14 cellular contexts compared by ENCODE assay signal in genomic region chr3:128863560-128863959, GRCh38. TPM values are rescaled to one million over a fixed set of nuclear protein-coding genes. Genes with fewer than 3 reads are reported as not detected.
DNase-seq lines count a peak whose midpoint lies in the region; ATAC-seq and TF ChIP-seq lines count a peak whose summit lies in the region.
"Had no signal": no experiment of that assay in that cellular context is flagged by ENCODE, and none has a peak within 500 bp of the region (broad histone marks: within the 10 kb centered on the region; RNA-seq: fewer than 3 reads in every experiment).

No MANE protein-coding gene starts in this region.

- no peak overlapping the region; the same call in 1 of the 2 replicates for H3K27ac Mint-ChIP-seq in GM23338
- H3K27ac Mint-ChIP-seq in activated CD8-positive, alpha-beta T cell treated with anti-CD3 and anti-CD28 coated beads for 36 hours = no peak overlapping the region
- peak overlapping the region; percentile 42 to 77 (median 53) for H3K27ac Mint-ChIP-seq in nephron

- H3K4me1 Mint-ChIP-seq in GM23338 (peaks cover 14% of the 10 kb centered on the region), nephron (peaks cover 32% of the 10 kb centered on the region)
- H3K4me1 Mint-ChIP-seq in activated CD8-positive, alpha-beta T cell treated with anti-CD3 and anti-CD28 coated beads for 36 hours (ENCODE audit: low read depth) = peaks cover 2% of the 10 kb centered on the region
- H3K4me1 Mint-ChIP-seq: activated CD4-positive, alpha-beta T cell treated with anti-CD3 and anti-CD28 coated beads, Interleukin-2, amount 10 ng/mL, durations not matched to agents 7 days and 5 days had no signal

- intact Hi-C loops in activated CD8-positive, alpha-beta T cell treated with anti-CD3 and anti-CD28 coated beads for 36 hours (cut with micrococcal nuclease) = no loop called here

- H3K9me2 ChIP-seq in GM23338 (ENCODE audit: insufficient read depth) = no peaks in the 10 kb centered on the region

- H3F3A ChIP-seq in GM23338 (replicated peaks; ENCODE audit: low read depth) = no peaks in the 10 kb centered on the region

- H3K4me2 ChIP-seq in GM23338 = no peak overlapping the region

- H4K20me1 ChIP-seq in GM23338 (replicated peaks; ENCODE audit: insufficient read depth) = no peaks in the 10 kb centered on the region

- ATAC-seq in GM23338 (peak; percentile 36), HG03354 (IDR thresholded peaks at IDR 0.05; ENCODE audit: poor library complexity, severe bottlenecking, unreplicated experiment) (no peak)
- ATAC-seq in activated CD8-positive, alpha-beta T cell treated with anti-CD3 and anti-CD28 coated beads for 36 hours = peak; percentile 61

- no peaks in the 10 kb centered on the region for H3K79me2 ChIP-seq in GM23338 (replicated peaks; ENCODE audit: insufficient read depth)

- no peak overlapping the region for H3K4me3 Mint-ChIP-seq in GM23338
- no peak overlapping the region for H3K4me3 Mint-ChIP-seq in activated CD8-positive, alpha-beta T cell treated with anti-CD3 and anti-CD28 coated beads for 36 hours
- H3K4me3 Mint-ChIP-seq in nephron = peak overlapping the region in 2 of 3 experiments; percentile 3 to 40
- H3K4me3 Mint-ChIP-seq: activated CD4-positive, alpha-beta T cell treated with anti-CD3 and anti-CD28 coated beads, Interleukin-2, amount 10 ng/mL, durations not matched to agents 7 days and 5 days had no signal

- DNase-seq in DMS 273 (lab: John Stamatoyannopoulos, UW; ENCODE audit: unreplicated experiment) = peak; percentile 52
- DNase-seq in DMS 273 treated with DMSO at 0.1 percent for 48 hours (lab: John Stamatoyannopoulos, UW) = no peak
- DNase-seq in GM23338 (ENCODE audit: low spot score) = peak; percentile 34
- peak; percentile 49 for DNase-seq in activated CD8-positive, alpha-beta T cell treated with anti-CD3 and anti-CD28 coated beads for 36 hours
- DNase-seq in D341Med (ENCODE audit: low spot score) = no peak
- DNase-seq in NCI-H446 treated with DMSO at 0.1 percent for 48 hours (lab: John Stamatoyannopoulos, UW) = no peak
- DNase-seq: 8988T; activated CD4-positive, alpha-beta T cell treated with anti-CD3 and anti-CD28 coated beads, Interleukin-2, amount 10 ng/mL, durations not matched to agents 7 days and 5 days; NCI-H2081; SHP77 had no signal

- H3K9me3 Mint-ChIP-seq in GM23338 (peaks cover 39% of the 10 kb centered on the region), nephron (peaks cover 27% of the 10 kb centered on the region)
- peaks cover 26% of the 10 kb centered on the region for H3K9me3 Mint-ChIP-seq in activated CD8-positive, alpha-beta T cell treated with anti-CD3 and anti-CD28 coated beads for 36 hours

- no peaks in the 10 kb centered on the region for H3K27me3 ChIP-seq in GM23338 (ENCODE audit: insufficient read depth)

- POLR2A ChIA-PET in activated CD8-positive, alpha-beta T cell treated with anti-CD3 and anti-CD28 coated beads for 36 hours (lab: Charles Lee) = interaction anchor here (2.6 kb wide), 1 partner anchor 15 kb away, joined by 6 read pairs; the partner anchor contains the start of gene ACAD9

- H3K4me3 ChIP-seq in GM23338 = no peak overlapping the region
- H3K4me3 ChIP-seq: lung, prostate gland had no signal

- peaks cover 7% of the 10 kb centered on the region for H3K27me3 Mint-ChIP-seq in GM23338 (ENCODE audit: insufficient read depth, low read depth, poor library complexity)
- H3K27me3 Mint-ChIP-seq in activated CD8-positive, alpha-beta T cell treated with anti-CD3 and anti-CD28 coated beads for 36 hours = no peaks in the 10 kb centered on the region
- H3K27me3 Mint-ChIP-seq in nephron (ENCODE audit: low read depth) = peaks cover 4% of the 10 kb centered on the region
- H3K27me3 Mint-ChIP-seq: activated CD4-positive, alpha-beta T cell treated with anti-CD3 and anti-CD28 coated beads, Interleukin-2, amount 10 ng/mL, durations not matched to agents 7 days and 5 days had no signal

- H3K4me1 ChIP-seq in GM23338 (ENCODE audit: insufficient read depth) = no peaks in the 10 kb centered on the region; the same call in 1 of the 2 replicates
- H3K4me1 ChIP-seq: prostate gland had no signal

- H3K27ac ChIP-seq in GM23338 (ENCODE audit: low read depth) = no peak overlapping the region
- H3K27ac ChIP-seq: prostate gland had no signal

- CTCF ChIA-PET in activated CD8-positive, alpha-beta T cell treated with anti-CD3 and anti-CD28 coated beads for 36 hours (lab: Charles Lee) = interaction anchor here (1.2 to 2.4 kb wide), 4 partner anchors 12 to 183 kb away, joined by 3 to 11 read pairs (median 9); no protein-coding TSS in a partner anchor

- H3K36me3 Mint-ChIP-seq in GM23338 (ENCODE audit: low read depth) (peaks cover 30% of the 10 kb centered on the region), nephron (ENCODE audit: low read depth) (peaks cover 31% of the 10 kb centered on the region)
- H3K36me3 Mint-ChIP-seq in activated CD8-positive, alpha-beta T cell treated with anti-CD3 and anti-CD28 coated beads for 36 hours (ENCODE audit: low read depth) = peaks cover 24% of the 10 kb centered on the region

- H3K36me3 ChIP-seq in GM23338 (ENCODE audit: insufficient read depth) = no peaks in the 10 kb centered on the region
- H3K36me3 ChIP-seq: prostate gland had no signal

- peak; percentile 58 to 72 for TF ChIP-seq CTCF in GM23338 (conservative IDR thresholded peaks at IDR 0.05; ENCODE audit: low read depth in 2 of 2)
- TF ChIP-seq CTCF in activated CD8-positive, alpha-beta T cell treated with anti-CD3 and anti-CD28 coated beads for 36 hours (IDR thresholded peaks at IDR 0.05) = peak; percentile 44
- TF ChIP-seq CTCF in nephron (IDR thresholded peaks at IDR 0.05; ENCODE audit: unreplicated experiment in 3 of 3) = peak in 1 of 3 experiments; percentile 18

- no peak overlapping the region; the same call in 1 of the 2 replicates for H2AFZ ChIP-seq in GM23338

TF ChIP-seq in GM23338, 12 proteins besides CTCF, POLR2A, EP300 and RAD21:
- TF ChIP-seq EZH2 (IDR thresholded peaks at IDR 0.05; ENCODE audit: low read depth, unreplicated experiment) (no peak), REST (IDR thresholded peaks at IDR 0.05; ENCODE audit: unreplicated experiment) (no peak), JUNB (IDR thresholded peaks at IDR 0.05; ENCODE audit: unreplicated experiment) (no peak), NANOG (IDR thresholded peaks at IDR 0.05; ENCODE audit: borderline replicate concordance) (no peak)

RNA-seq across cellular contexts. Expression of gene ACAD9, which starts 15.9 kb away (rescaled TPM):
- 27.5 and 36.4 TPM in 2 replicates for total RNA-seq in GM23338 (2014; rRNA removed; shearing (Covaris generic))
- polyA plus RNA-seq in GM23338 (2016; fragmentation: Nextera tagmentation; extraction: Ambion mirVana) = 21.2 and 23.7 TPM in 2 replicates
- 10 to 100 TPM; 50.1 to 50.5 TPM for total RNA-seq in activated CD8-positive, alpha-beta T cell treated with anti-CD3 and anti-CD28 coated beads for 36 hours

Comparison
In these comparisons a context has a peak if more than half of its experiments do, and no peak if none do; other contexts are left out.
1. DNase-seq: peak in DMS 273 (single experiment), GM23338 (single experiment) and activated CD8-positive, alpha-beta T cell treated with anti-CD3 and anti-CD28 coated beads for 36 hours (single experiment); none in DMS 273 treated with DMSO at 0.1 percent for 48 hours (single experiment), D341Med (single experiment) and NCI-H446 treated with DMSO at 0.1 percent for 48 hours (single experiment).
2. H3K27ac Mint-ChIP-seq: peak in nephron (3 of 3); none in GM23338 (single experiment) and activated CD8-positive, alpha-beta T cell treated with anti-CD3 and anti-CD28 coated beads for 36 hours (single experiment).
3. H3K4me3 Mint-ChIP-seq: peak in nephron (2 of 3); none in GM23338 (single experiment) and activated CD8-positive, alpha-beta T cell treated with anti-CD3 and anti-CD28 coated beads for 36 hours (single experiment).